ENCODE assay signal across 27 cellular contexts in genomic region chr14:49196327-49196726, GRCh38.
"Had no signal": no experiment of that assay in that cellular context is flagged by ENCODE, and none has a peak within 500 bp of the region (broad histone marks: within the 10 kb centered on the region; RNA-seq: fewer than 3 reads in every experiment).

No MANE protein-coding gene starts in this region.

- H3K4me2 ChIP-seq: neural progenitor cell had no signal

- H3K27me3 ChIP-seq: esophagus squamous epithelium, heart right ventricle, left lung, neural progenitor cell, sigmoid colon, suprapubic skin, transverse colon, upper lobe of right lung, uterus had no signal

- H3K4me3 Mint-ChIP-seq: effector memory CD8-positive, alpha-beta T cell; naive thymus-derived CD4-positive, alpha-beta T cell; nephron; neural progenitor cell; stimulated activated memory B cell treated with anti-CD40 and anti-IgM and Interleukin-4, amounts not matched to agents 10 μg/mL and 1 μg/mL and 100 μg/mL, for 72 hours; stimulated activated naive CD8-positive, alpha-beta T cell treated with anti-CD3 and anti-CD28 coated beads, Interleukin-15, Interleukin-2, amounts not matched to agents 100 ng/mL and 50 ng/mL, for 24 hours had no signal

- H3K27ac ChIP-seq: esophagus squamous epithelium, heart right ventricle, left lung, neural progenitor cell, parathyroid adenoma, prostate gland, sigmoid colon, suprapubic skin, transverse colon, upper lobe of right lung, uterus had no signal

- H3K9me3 Mint-ChIP-seq: effector memory CD8-positive, alpha-beta T cell; nephron; stimulated activated memory B cell treated with anti-CD40 and anti-IgM and Interleukin-4, amounts not matched to agents 10 μg/mL and 1 μg/mL and 100 μg/mL, for 72 hours; stimulated activated naive CD8-positive, alpha-beta T cell treated with anti-CD3 and anti-CD28 coated beads, Interleukin-15, Interleukin-2, amounts not matched to agents 100 ng/mL and 50 ng/mL, for 24 hours had no signal

- H3K27ac Mint-ChIP-seq: effector memory CD8-positive, alpha-beta T cell; naive thymus-derived CD4-positive, alpha-beta T cell; nephron; neural progenitor cell; stimulated activated memory B cell treated with anti-CD40 and anti-IgM and Interleukin-4, amounts not matched to agents 10 μg/mL and 1 μg/mL and 100 μg/mL, for 72 hours; stimulated activated naive CD8-positive, alpha-beta T cell treated with anti-CD3 and anti-CD28 coated beads, Interleukin-15, Interleukin-2, amounts not matched to agents 100 ng/mL and 50 ng/mL, for 24 hours had no signal

- DNase-seq: cortex of kidney; effector memory CD8-positive, alpha-beta T cell; erythroblast; esophagus squamous epithelium; foreskin melanocyte; glutamatergic neuron; heart right ventricle; hippocampal formation; left cardiac atrium; left lung; mesendoderm; midbrain; naive thymus-derived CD4-positive, alpha-beta T cell; right cardiac atrium; sigmoid colon; stimulated activated CD4-positive, alpha-beta T cell treated with anti-CD3 and anti-CD28 coated beads, Interleukin-2, amount 100 ng/mL, for 24 hours; stimulated activated CD4-positive, alpha-beta T cell treated with anti-CD3 and anti-CD28 coated beads, Interleukin-4, amount 100 ng/mL, for 24 hours; transverse colon; upper lobe of right lung; uterus had no signal

- H3K9me3 ChIP-seq: esophagus squamous epithelium, heart right ventricle, left lung, prostate gland, sigmoid colon, suprapubic skin, transverse colon, upper lobe of right lung, uterus had no signal

- H3K4me1 ChIP-seq: heart right ventricle, left lung, neural progenitor cell, parathyroid adenoma, prostate gland, sigmoid colon, suprapubic skin, transverse colon, upper lobe of right lung, uterus had no signal

- ATAC-seq: effector memory CD8-positive, alpha-beta T cell; heart right ventricle; left cardiac atrium; left lung; naive thymus-derived CD4-positive, alpha-beta T cell; right cardiac atrium; stimulated activated memory B cell treated with anti-CD40 and anti-IgM and Interleukin-4, amounts not matched to agents 10 μg/mL and 1 μg/mL and 100 μg/mL, for 72 hours; upper lobe of right lung had no signal

- H3K36me3 Mint-ChIP-seq: naive thymus-derived CD4-positive, alpha-beta T cell; neural progenitor cell; stimulated activated memory B cell treated with anti-CD40 and anti-IgM and Interleukin-4, amounts not matched to agents 10 μg/mL and 1 μg/mL and 100 μg/mL, for 72 hours had no signal

- H3K79me2 ChIP-seq: parathyroid adenoma had no signal

- H3K9ac ChIP-seq: neural progenitor cell, parathyroid adenoma had no signal

- H3K27me3 Mint-ChIP-seq: effector memory CD8-positive, alpha-beta T cell; stimulated activated memory B cell treated with anti-CD40 and anti-IgM and Interleukin-4, amounts not matched to agents 10 μg/mL and 1 μg/mL and 100 μg/mL, for 72 hours; stimulated activated naive CD8-positive, alpha-beta T cell treated with anti-CD3 and anti-CD28 coated beads, Interleukin-15, Interleukin-2, amounts not matched to agents 100 ng/mL and 50 ng/mL, for 24 hours had no signal

- H3K36me3 ChIP-seq: esophagus squamous epithelium, heart right ventricle, left lung, neural progenitor cell, prostate gland, sigmoid colon, suprapubic skin, transverse colon, upper lobe of right lung, uterus had no signal

- H2AFZ ChIP-seq: neural progenitor cell, parathyroid adenoma had no signal

- H3K4me1 Mint-ChIP-seq: naive thymus-derived CD4-positive, alpha-beta T cell had no signal

- H3K4me3 ChIP-seq: esophagus squamous epithelium, heart right ventricle, left lung, neural progenitor cell, prostate gland, sigmoid colon, suprapubic skin, transverse colon, upper lobe of right lung, uterus had no signal
